ENCODE assay signal across 8 cellular contexts in the genomic region with DNA sequence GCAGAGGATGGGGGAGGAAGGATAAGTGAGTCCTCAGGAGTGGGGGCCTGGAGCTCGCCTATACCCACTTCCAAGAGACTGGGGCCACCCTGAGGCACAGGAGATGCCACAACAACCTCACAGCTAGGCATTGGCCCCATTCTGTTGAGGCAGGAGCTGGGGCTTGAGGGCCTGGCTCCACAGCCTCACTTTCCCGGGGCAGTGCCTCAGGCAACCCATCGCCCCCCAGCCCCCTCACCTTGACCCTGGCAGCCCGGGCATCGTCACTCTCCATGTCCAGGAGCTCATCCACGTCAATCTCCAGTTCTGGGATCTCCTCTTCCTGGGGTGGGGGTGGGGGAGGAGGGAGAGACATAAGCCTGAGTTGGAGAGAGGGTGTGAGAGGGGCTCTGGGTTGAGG. TPM values are rescaled to one million over a fixed set of nuclear protein-coding genes. Genes with fewer than 3 reads are reported as not detected.
DNase-seq lines count a peak whose midpoint lies in the region; ATAC-seq, FAIRE-seq and TF ChIP-seq lines count a peak whose summit lies in the region.

No MANE protein-coding gene starts in this region.

- H3K36me3 Mint-ChIP-seq in activated CD4-positive, alpha-beta T cell treated with anti-CD3 and anti-CD28 coated beads for 36 hours (ENCODE audit: low read depth) = peaks cover 23% of the 10 kb centered on the region
- H3K36me3 Mint-ChIP-seq in activated naive CD8-positive, alpha-beta T cell treated with anti-CD3 and anti-CD28 coated beads for 36 hours = peaks cover 29% of the 10 kb centered on the region

- CTCF ChIA-PET in activated CD4-positive, alpha-beta T cell treated with anti-CD3 and anti-CD28 coated beads for 36 hours (lab: Charles Lee) = interaction anchor here (0.6 to 1.7 kb wide), 7 partner anchors 8 to 1328 kb away, joined by 3 to 12 read pairs (median 3); no protein-coding TSS in a partner anchor

- TF ChIP-seq CTCF in kidney (IDR thresholded peaks at IDR 0.05; ENCODE audit: borderline replicate concordance, extremely low read depth, insufficient read depth) = no peak
- TF ChIP-seq CTCF in suprapubic skin (IDR thresholded peaks at IDR 0.05) = no peak

- DNase-seq in activated CD4-positive, alpha-beta T cell treated with anti-CD3 and anti-CD28 coated beads for 36 hours = no peak
- DNase-seq in activated CD4-positive, alpha-beta T cell treated with anti-CD3 and anti-CD28 coated beads, Interleukin-2, amount 50 U/mL, for 4 hours = no peak
- DNase-seq in activated naive CD8-positive, alpha-beta T cell treated with anti-CD3 and anti-CD28 coated beads for 36 hours = no peak
- DNase-seq in kidney = no peak
- DNase-seq in suprapubic skin (ENCODE audit: low spot score in 2 of 2) = no peak
- no peak for DNase-seq in HuH-7 (ENCODE audit: low spot score)
- DNase-seq in GF-D8 (lab: John Stamatoyannopoulos, UW) = no peak
- DNase-seq in AG08395 (ENCODE audit: low spot score) = no peak

- 40% methylated on average over 2 of the region's 6 CpGs for WGBS in suprapubic skin

- no peaks in the 10 kb centered on the region for H3K9me3 ChIP-seq in kidney (ENCODE audit: control insufficient read depth in 1 of 2, low read length in 2 of 2)
- no peaks in the 10 kb centered on the region for H3K9me3 ChIP-seq in suprapubic skin

- no peaks in the 10 kb centered on the region for H3K27me3 Mint-ChIP-seq in activated CD4-positive, alpha-beta T cell treated with anti-CD3 and anti-CD28 coated beads for 36 hours
- H3K27me3 Mint-ChIP-seq in activated naive CD8-positive, alpha-beta T cell treated with anti-CD3 and anti-CD28 coated beads for 36 hours = no peaks in the 10 kb centered on the region

- H3K9ac ChIP-seq in kidney (ENCODE audit: low read length in 2 of 2) = peak overlapping the region in 1 of 2 donors; percentile 80

- H3K4me3 Mint-ChIP-seq in activated CD4-positive, alpha-beta T cell treated with anti-CD3 and anti-CD28 coated beads for 36 hours = peak overlapping the region; percentile 94
- peak overlapping the region; percentile 91 for H3K4me3 Mint-ChIP-seq in activated naive CD8-positive, alpha-beta T cell treated with anti-CD3 and anti-CD28 coated beads for 36 hours

- no peak for TF ChIP-seq POLR2A in suprapubic skin (IDR thresholded peaks at IDR 0.05)

- no peak for FAIRE-seq in kidney (lab: Jason Lieb, UNC)

- intact Hi-C loops in activated CD4-positive, alpha-beta T cell treated with anti-CD3 and anti-CD28 coated beads for 36 hours (cut with DNase I, micrococcal nuclease) = loop anchor here (1.0 to 10.0 kb wide), 4 partner anchors 38 to 1640 kb away; a partner anchor contains a TSS
- intact Hi-C loops in kidney (cut with DNase I) = no loop called here

- no peak for ATAC-seq in activated CD4-positive, alpha-beta T cell treated with anti-CD3 and anti-CD28 coated beads for 36 hours

- no peak for TF ChIP-seq EP300 in suprapubic skin (IDR thresholded peaks at IDR 0.05)

- H3K27ac Mint-ChIP-seq in activated CD4-positive, alpha-beta T cell treated with anti-CD3 and anti-CD28 coated beads for 36 hours = no peak overlapping the region
- peak overlapping the region; percentile 90 for H3K27ac Mint-ChIP-seq in activated naive CD8-positive, alpha-beta T cell treated with anti-CD3 and anti-CD28 coated beads for 36 hours

- H3K4me1 ChIP-seq in kidney (ENCODE audit: control insufficient read depth in 1 of 2, insufficient read depth in 1 of 2, low read depth in 1 of 2, low read length in 2 of 2) (peaks cover 9 to 36% of the 10 kb centered on the region in 2 donors), suprapubic skin (peaks cover 59% of the 10 kb centered on the region)

- peak overlapping the region in 1 of 2 donors; percentile 62 for H3K4me3 ChIP-seq in kidney (ENCODE audit: low read length in 2 of 2)
- H3K4me3 ChIP-seq in suprapubic skin = peak overlapping the region; percentile 75

- no peaks in the 10 kb centered on the region for H3K9me3 Mint-ChIP-seq in activated CD4-positive, alpha-beta T cell treated with anti-CD3 and anti-CD28 coated beads for 36 hours (ENCODE audit: low read depth)
- no peaks in the 10 kb centered on the region for H3K9me3 Mint-ChIP-seq in activated naive CD8-positive, alpha-beta T cell treated with anti-CD3 and anti-CD28 coated beads for 36 hours

- no peaks in the 10 kb centered on the region for H3K27me3 ChIP-seq in suprapubic skin

- H3K36me3 ChIP-seq in kidney (ENCODE audit: control insufficient read depth in 1 of 2, insufficient read depth in 2 of 2, low read length in 2 of 2) (peaks cover 4 to 9% of the 10 kb centered on the region in 2 donors), suprapubic skin (peaks cover 12% of the 10 kb centered on the region)

- H3K27ac ChIP-seq in kidney (ENCODE audit: low read depth in 2 of 2, low read length in 2 of 2) (peak overlapping the region; percentile 66 to 86), suprapubic skin (peak overlapping the region; percentile 91)

- POLR2A ChIA-PET in activated CD4-positive, alpha-beta T cell treated with anti-CD3 and anti-CD28 coated beads for 36 hours (lab: Charles Lee) = interaction anchor here (0.9 to 3.0 kb wide), 5 partner anchors 25 to 58 kb away, joined by 3 to 9 read pairs (median 3); a partner anchor contains a TSS

- H3K4me1 Mint-ChIP-seq in activated CD4-positive, alpha-beta T cell treated with anti-CD3 and anti-CD28 coated beads for 36 hours = peaks cover 30% of the 10 kb centered on the region
- H3K4me1 Mint-ChIP-seq in activated naive CD8-positive, alpha-beta T cell treated with anti-CD3 and anti-CD28 coated beads for 36 hours = peaks cover 27% of the 10 kb centered on the region

RNA-seq across cellular contexts. Expression of a gene that starts 1.8 kb away (rescaled TPM):
- 100 to 1,000 TPM; 261 to 267 TPM for total RNA-seq in activated CD4-positive, alpha-beta T cell treated with anti-CD3 and anti-CD28 coated beads for 36 hours
- 100 to 1,000 TPM; 332 to 336 TPM for total RNA-seq in activated naive CD8-positive, alpha-beta T cell treated with anti-CD3 and anti-CD28 coated beads for 36 hours
- total RNA-seq in kidney (86.5 TPM), suprapubic skin (100 to 1,000 TPM; 127 to 220 (median 158) TPM)
- 145 TPM for polyA plus RNA-seq in kidney (ENCODE audit: insufficient read depth, low read depth, low replicate concordance)

RNA-seq across cellular contexts. Expression of a gene that starts 4.1 kb away (rescaled TPM):
- 10 to 100 TPM; 19.9 to 21.3 TPM for total RNA-seq in activated CD4-positive, alpha-beta T cell treated with anti-CD3 and anti-CD28 coated beads for 36 hours
- total RNA-seq in activated naive CD8-positive, alpha-beta T cell treated with anti-CD3 and anti-CD28 coated beads for 36 hours = 10 to 100 TPM; 21.9 to 22.8 TPM
- total RNA-seq in kidney = 76.0 TPM
- 411 TPM for polyA plus RNA-seq in kidney (ENCODE audit: insufficient read depth, low read depth, low replicate concordance)
- total RNA-seq in suprapubic skin = 10 to 100 TPM; 43.9 to 64.7 (median 53.4) TPM

RNA-seq across cellular contexts. Expression of a gene that starts 6.4 kb away (rescaled TPM):
- 10 to 100 TPM in 1 of 2 experiments, 1 to 10 TPM in 1; 9.0 to 10.9 TPM for total RNA-seq in activated CD4-positive, alpha-beta T cell treated with anti-CD3 and anti-CD28 coated beads for 36 hours
- total RNA-seq in activated naive CD8-positive, alpha-beta T cell treated with anti-CD3 and anti-CD28 coated beads for 36 hours = 1 to 10 TPM; 7.3 to 7.4 TPM
- total RNA-seq in kidney = 24.6 TPM
- 9.6 TPM for polyA plus RNA-seq in kidney (ENCODE audit: insufficient read depth, low read depth, low replicate concordance)
- 10 to 100 TPM; 33.3 to 46.9 (median 36.3) TPM for total RNA-seq in suprapubic skin

RNA-seq across cellular contexts. Expression of a gene that starts 10.6 kb away (rescaled TPM):
- 10 to 100 TPM; 80.0 to 80.3 TPM for total RNA-seq in activated CD4-positive, alpha-beta T cell treated with anti-CD3 and anti-CD28 coated beads for 36 hours
- 10 to 100 TPM; 84.7 to 85.8 TPM for total RNA-seq in activated naive CD8-positive, alpha-beta T cell treated with anti-CD3 and anti-CD28 coated beads for 36 hours
- total RNA-seq in kidney (77.6 TPM), suprapubic skin (10 to 100 TPM; 56.1 to 75.0 (median 65.5) TPM)
- 157 TPM for polyA plus RNA-seq in kidney (ENCODE audit: insufficient read depth, low read depth, low replicate concordance)

RNA-seq across cellular contexts. Expression of a gene that starts 14.6 kb away (rescaled TPM):
- total RNA-seq in activated CD4-positive, alpha-beta T cell treated with anti-CD3 and anti-CD28 coated beads for 36 hours = 10 to 100 TPM; 21.9 to 23.1 TPM
- 10 to 100 TPM; 16.5 to 17.7 TPM for total RNA-seq in activated naive CD8-positive, alpha-beta T cell treated with anti-CD3 and anti-CD28 coated beads for 36 hours
- total RNA-seq in kidney = 31.1 TPM
- polyA plus RNA-seq in kidney (ENCODE audit: insufficient read depth, low read depth, low replicate concordance) = 102 TPM
- total RNA-seq in suprapubic skin = 10 to 100 TPM; 26.9 to 55.1 (median 37.3) TPM
